Comparison of ENCODE assay signal across 12 cellular contexts in the genomic region with DNA sequence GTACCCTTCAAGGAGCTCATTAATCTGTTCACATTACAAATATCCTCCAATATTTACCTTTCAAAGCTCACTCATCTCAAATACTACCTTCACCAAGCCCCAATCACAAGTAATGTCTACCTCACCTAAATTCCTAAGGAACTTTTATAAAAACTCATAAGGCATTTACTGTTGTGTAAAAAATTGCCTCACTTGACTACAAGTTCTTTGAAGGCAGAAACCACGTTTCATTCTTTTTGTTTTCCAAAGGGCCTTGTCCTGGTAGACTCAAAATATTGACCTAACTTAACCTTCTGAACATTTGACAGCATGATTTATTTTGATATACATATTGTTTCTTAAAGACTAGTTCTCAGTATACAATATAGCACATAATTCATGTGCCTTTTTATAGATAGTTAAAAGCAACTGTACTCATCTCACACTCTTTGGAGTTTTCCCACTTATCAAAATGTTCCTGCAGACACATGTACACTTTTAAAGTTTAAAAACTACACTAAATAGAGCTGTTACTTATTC. TPM values are rescaled to one million over a fixed set of nuclear protein-coding genes. Genes with fewer than 3 reads are reported as not detected.
DNase-seq lines count a peak whose midpoint lies in the region; ATAC-seq, FAIRE-seq and TF ChIP-seq lines count a peak whose summit lies in the region.
"Had no signal": no experiment of that assay in that cellular context is flagged by ENCODE, and none has a peak within 500 bp of the region (broad histone marks: within the 10 kb centered on the region; RNA-seq: fewer than 3 reads in every experiment).

No MANE protein-coding gene starts in this region.

- peaks cover 2% of the 10 kb centered on the region for H3K36me3 Mint-ChIP-seq in T-helper 2 cell treated with Interferon-gamma antibody and Interleukin-4, amounts not matched to agents 5 μg/mL and 100 μg/mL, for 36 hours (ENCODE audit: low read depth)
- H3K36me3 Mint-ChIP-seq in T-cell: no peaks in the 10 kb centered on the region
- no peaks in the 10 kb centered on the region for H3K36me3 Mint-ChIP-seq in stimulated activated effector memory CD8-positive, alpha-beta T cell treated with anti-CD3 and anti-CD28 coated beads, Interleukin-12 subunit alpha, Interleukin-12 subunit beta, amount 100 ng/mL, for 72 hours

- no peak for DNase-seq in T-helper 2 cell treated with Interferon-gamma antibody and Interleukin-4, amounts not matched to agents 5 μg/mL and 100 μg/mL, for 36 hours (ENCODE audit: low spot score)
- DNase-seq in T-helper 2 cell: no peak
- DNase-seq in T-cell: no peak
- peak; percentile 6 for DNase-seq in fibroblast of the aortic adventitia (ENCODE audit: low read depth)
- no peak for DNase-seq in stimulated activated effector memory CD8-positive, alpha-beta T cell treated with anti-CD3 and anti-CD28 coated beads, Interleukin-12 subunit alpha, Interleukin-12 subunit beta, amount 100 ng/mL, for 72 hours (ENCODE audit: low spot score in 2 of 2)
- no peak for DNase-seq in D721Med (ENCODE audit: insufficient read length, low spot score)
- no peak for DNase-seq in occipital lobe (lab: John Stamatoyannopoulos, UW)
- DNase-seq: ACHN; activated naive CD4-positive, alpha-beta T cell treated with anti-CD3 and anti-CD28 coated beads, Interleukin-2, amount 50 U/mL, for 16 hours; NCI-H1436 treated with DMSO at 0.1 percent for 48 hours; WERI-Rb-1 had no signal

- FAIRE-seq in D721Med (lab: Jason Lieb, UNC): no peak

- TF ChIP-seq CTCF in fibroblast of the aortic adventitia (IDR thresholded peaks at IDR 0.05; ENCODE audit: insufficient read depth, low read length) (no peak), D721Med (IDR thresholded peaks at IDR 0.05; ENCODE audit: insufficient read depth, missing control alignments) (no peak)

- POLR2A ChIA-PET in T-cell (lab: Charles Lee): interaction anchor here in 1 of 2 donors (0.5 kb wide), 1 partner anchor 34 kb away, joined by 5 read pairs; no protein-coding TSS in a partner anchor

- H3K9me3 Mint-ChIP-seq in T-helper 2 cell treated with Interferon-gamma antibody and Interleukin-4, amounts not matched to agents 5 μg/mL and 100 μg/mL, for 36 hours: no peaks in the 10 kb centered on the region
- no peaks in the 10 kb centered on the region for H3K9me3 Mint-ChIP-seq in T-cell
- H3K9me3 Mint-ChIP-seq in stimulated activated effector memory CD8-positive, alpha-beta T cell treated with anti-CD3 and anti-CD28 coated beads, Interleukin-12 subunit alpha, Interleukin-12 subunit beta, amount 100 ng/mL, for 72 hours: no peaks in the 10 kb centered on the region

- H3K27me3 Mint-ChIP-seq in T-helper 2 cell treated with Interferon-gamma antibody and Interleukin-4, amounts not matched to agents 5 μg/mL and 100 μg/mL, for 36 hours (ENCODE audit: low read depth): no peaks in the 10 kb centered on the region
- H3K27me3 Mint-ChIP-seq in T-cell: no peaks in the 10 kb centered on the region

- H3K27ac Mint-ChIP-seq in T-helper 2 cell treated with Interferon-gamma antibody and Interleukin-4, amounts not matched to agents 5 μg/mL and 100 μg/mL, for 36 hours: no peak overlapping the region
- H3K27ac Mint-ChIP-seq in T-cell: peak overlapping the region; percentile 59 to 75
- peak overlapping the region; percentile 61 for H3K27ac Mint-ChIP-seq in stimulated activated effector memory CD8-positive, alpha-beta T cell treated with anti-CD3 and anti-CD28 coated beads, Interleukin-12 subunit alpha, Interleukin-12 subunit beta, amount 100 ng/mL, for 72 hours

- ATAC-seq in T-cell (replicated peaks in 1 of 4): no peak
- ATAC-seq in stimulated activated effector memory CD8-positive, alpha-beta T cell treated with anti-CD3 and anti-CD28 coated beads, Interleukin-12 subunit alpha, Interleukin-12 subunit beta, amount 100 ng/mL, for 72 hours: no peak
- no peak for ATAC-seq in GM18498 (IDR thresholded peaks at IDR 0.05; ENCODE audit: unreplicated experiment)

- peak overlapping the region; percentile 61 for H3K4me3 Mint-ChIP-seq in T-helper 2 cell treated with Interferon-gamma antibody and Interleukin-4, amounts not matched to agents 5 μg/mL and 100 μg/mL, for 36 hours
- peak overlapping the region; percentile 69 to 96 (median 93) for H3K4me3 Mint-ChIP-seq in T-cell
- H3K4me3 Mint-ChIP-seq in stimulated activated effector memory CD8-positive, alpha-beta T cell treated with anti-CD3 and anti-CD28 coated beads, Interleukin-12 subunit alpha, Interleukin-12 subunit beta, amount 100 ng/mL, for 72 hours: peak overlapping the region; percentile 85

- CTCF ChIA-PET in T-cell (lab: Charles Lee): interaction anchor here in 1 of 2 donors (0.5 to 1.3 kb wide), 3 partner anchors 8 to 248 kb away, joined by 3 to 4 read pairs (median 3); a partner anchor contains a TSS

- no peak overlapping the region for H3K4me3 ChIP-seq in fibroblast of the aortic adventitia (ENCODE audit: low read depth, low read length)

- H3K4me1 Mint-ChIP-seq in T-helper 2 cell treated with Interferon-gamma antibody and Interleukin-4, amounts not matched to agents 5 μg/mL and 100 μg/mL, for 36 hours (ENCODE audit: low read depth): peaks cover 28% of the 10 kb centered on the region
- H3K4me1 Mint-ChIP-seq in T-cell: peaks cover 48 to 57% (median 55%) of the 10 kb centered on the region in 3 donors
- peaks cover 28% of the 10 kb centered on the region for H3K4me1 Mint-ChIP-seq in stimulated activated effector memory CD8-positive, alpha-beta T cell treated with anti-CD3 and anti-CD28 coated beads, Interleukin-12 subunit alpha, Interleukin-12 subunit beta, amount 100 ng/mL, for 72 hours

RNA-seq across cellular contexts. Expression of a gene that starts 2.5 kb away (rescaled TPM):
- total RNA-seq in T-cell (10 to 100 TPM; 65.3 to 88.8 (median 76.3) TPM), fibroblast of the aortic adventitia (ENCODE audit: low replicate concordance) (71.9 and 93.5 TPM in 2 replicates), occipital lobe (271 TPM)

RNA-seq across cellular contexts. Expression of a gene that starts 22.3 kb away (rescaled TPM):
- total RNA-seq in T-cell (10 to 100 TPM; 14.9 to 17.7 (median 16.1) TPM), fibroblast of the aortic adventitia (ENCODE audit: low replicate concordance) (19.3 and 32.4 TPM in 2 replicates), occipital lobe (28.5 TPM)
